Comparison of ENCODE assay signal across 8 cellular contexts in genomic region chr1:205285391-205286101, GRCh38. TPM values are rescaled to one million over a fixed set of nuclear protein-coding genes. Genes with fewer than 3 reads are reported as not detected.
A peak's percentile ranks its signal among the peaks of the same experiment; 100 is the strongest.
DNase-seq lines count a peak whose midpoint lies in the region; ATAC-seq, FAIRE-seq and TF ChIP-seq lines count a peak whose summit lies in the region.

No MANE protein-coding gene starts in this region.

- DNase-seq in GM18507 (ENCODE audit: extremely low spot score, insufficient read length, low read depth) = peak; percentile 40
- DNase-seq in WERI-Rb-1 = no peak
- no peak for DNase-seq in chondrocyte (ENCODE audit: low spot score)
- DNase-seq in osteoblast (ENCODE audit: insufficient read length, low spot score, missing footprints) = peak; percentile 23
- no peak for DNase-seq in MG63

- FAIRE-seq in GM18507 (lab: Jason Lieb, UNC) = peak; percentile 88

- H3K4me2 ChIP-seq in osteoblast (ENCODE audit: insufficient read depth, low read length) = peak overlapping the region; percentile 71

- H2AFZ ChIP-seq in osteoblast (ENCODE audit: low read length) = peak overlapping the region; percentile 78

- H3K27me3 ChIP-seq in WERI-Rb-1 (ENCODE audit: insufficient read depth, low read depth, severe bottlenecking) (no peaks in the 10 kb centered on the region), osteoblast (ENCODE audit: insufficient read depth, low read length) (no peaks in the 10 kb centered on the region), MG63 (no peaks in the 10 kb centered on the region)

- TF ChIP-seq CTCF in WERI-Rb-1 (IDR thresholded peaks at IDR 0.05; ENCODE audit: low read depth, low read length) (no peak), chondrocyte (IDR thresholded peaks at IDR 0.05) (no peak), osteoblast (IDR thresholded peaks at IDR 0.05; ENCODE audit: extremely low read depth, low read depth, low read length) (no peak)

- H3K9me3 Mint-ChIP-seq in chondrocyte (ENCODE audit: low read depth) = no peaks in the 10 kb centered on the region

- peaks cover 57% of the 10 kb centered on the region for H3K4me1 Mint-ChIP-seq in chondrocyte (ENCODE audit: low read depth)

- H3K36me3 ChIP-seq in WERI-Rb-1 (no peaks in the 10 kb centered on the region), osteoblast (ENCODE audit: insufficient read depth, low read length) (no peaks in the 10 kb centered on the region), MG63 (no peaks in the 10 kb centered on the region)

- peaks cover 47% of the 10 kb centered on the region for H3K4me1 ChIP-seq in osteoblast (ENCODE audit: insufficient read depth, low read length)

- H3K27ac ChIP-seq in WERI-Rb-1 = peak overlapping the region; percentile 58
- H3K27ac ChIP-seq in osteoblast (ENCODE audit: low read depth, low read length) = peak overlapping the region; percentile 66

- H4K20me1 ChIP-seq in osteoblast (ENCODE audit: insufficient read depth, low read length) = no peaks in the 10 kb centered on the region

- H3K4me3 Mint-ChIP-seq in chondrocyte (ENCODE audit: unreplicated experiment) = peak overlapping the region; percentile 16

- peak overlapping the region; percentile 86 for H3K27ac Mint-ChIP-seq in chondrocyte (ENCODE audit: unreplicated experiment)

- no peaks in the 10 kb centered on the region for H3K36me3 Mint-ChIP-seq in chondrocyte (ENCODE audit: low read depth)

- no peaks in the 10 kb centered on the region for H3K27me3 Mint-ChIP-seq in chondrocyte (ENCODE audit: low read depth)

- ATAC-seq in HG03108 (IDR thresholded peaks at IDR 0.05; ENCODE audit: unreplicated experiment) = peak; percentile 23
- ATAC-seq in HG03039 (IDR thresholded peaks at IDR 0.05; ENCODE audit: unreplicated experiment) = no peak
- ATAC-seq in GM21390 (IDR thresholded peaks at IDR 0.05; ENCODE audit: unreplicated experiment) = no peak

- H3K9me3 ChIP-seq in WERI-Rb-1 (ENCODE audit: severe bottlenecking) (peaks cover 2% of the 10 kb centered on the region), osteoblast (ENCODE audit: low read depth, low read length) (no peaks in the 10 kb centered on the region), MG63 (no peaks in the 10 kb centered on the region)

- no peaks in the 10 kb centered on the region for H3K79me2 ChIP-seq in osteoblast (ENCODE audit: insufficient read depth, low read length)

- H3K4me3 ChIP-seq in WERI-Rb-1 (ENCODE audit: low read depth, low read length) (no peak overlapping the region), osteoblast (ENCODE audit: insufficient read depth, low read length) (peak overlapping the region; percentile 16), MG63 (no peak overlapping the region)

RNA-seq across cellular contexts. Expression of gene NUAK2, which starts 36.0 kb away (rescaled TPM):
- total RNA-seq in chondrocyte = 1.7 to 3.3 TPM (median 3.3 TPM) in 3 replicates
- total RNA-seq in osteoblast = 2.7 and 3.6 TPM in 2 replicates
- total RNA-seq in MG63 (2014; rRNA removed; shearing (Covaris generic); ENCODE audit: low replicate concordance) = 0.27 and 2.4 TPM in 2 replicates

RNA-seq across cellular contexts. Expression of gene TMCC2, which starts 57.8 kb away (rescaled TPM):
- 4.8 to 5.7 TPM (median 5.5 TPM) in 3 replicates for total RNA-seq in chondrocyte
- total RNA-seq in osteoblast = 1.8 and 2.9 TPM in 2 replicates
- total RNA-seq in MG63 (2014; rRNA removed; shearing (Covaris generic); ENCODE audit: low replicate concordance) = 2.4 and 3.7 TPM in 2 replicates

Comparison
In these comparisons a context has a peak if more than half of its experiments do, and no peak if none do; other contexts are left out.
1. DNase-seq: peak in GM18507 (single experiment) and osteoblast (single experiment); none in WERI-Rb-1 (single experiment), chondrocyte (single experiment) and MG63 (single experiment).